ENCODE assay signal across 9 cellular contexts in the genomic region with DNA sequence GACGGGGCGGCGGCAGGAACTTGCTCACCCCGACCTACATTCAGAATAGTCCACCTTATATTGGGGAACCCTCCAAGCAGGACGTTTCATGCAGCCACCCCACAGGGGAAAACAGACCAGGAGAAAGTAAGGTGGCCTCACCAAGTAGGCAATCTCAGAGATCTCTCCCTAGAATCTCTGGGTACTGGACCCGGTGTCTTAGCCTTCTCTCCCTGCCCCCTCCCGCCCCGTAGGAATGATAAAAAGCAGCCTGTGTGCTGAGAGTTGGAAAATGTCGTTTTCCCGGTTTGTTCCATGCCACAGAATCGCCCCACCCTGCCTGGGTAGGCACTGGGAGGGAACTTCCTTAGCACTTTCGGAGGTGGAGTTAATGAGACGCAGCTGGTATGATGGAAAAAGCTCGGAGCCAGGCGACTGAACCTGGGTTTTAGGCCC. TPM values are rescaled to one million over a fixed set of nuclear protein-coding genes. Genes with fewer than 3 reads are reported as not detected.
DNase-seq lines count a peak whose midpoint lies in the region; ATAC-seq and TF ChIP-seq lines count a peak whose summit lies in the region.
"Had no signal": no experiment of that assay in that cellular context is flagged by ENCODE, and none has a peak within 500 bp of the region (broad histone marks: within the 10 kb centered on the region; RNA-seq: fewer than 3 reads in every experiment).

No MANE protein-coding gene starts in this region.

- no peaks in the 10 kb centered on the region for H3K9me3 Mint-ChIP-seq in activated CD8-positive, alpha-beta T cell treated with anti-CD3 and anti-CD28 coated beads for 36 hours
- H3K9me3 Mint-ChIP-seq in progenitor cell of endocrine pancreas (ENCODE audit: low read depth): no peaks in the 10 kb centered on the region
- H3K9me3 Mint-ChIP-seq: IgD-negative memory B cell had no signal

- H3K27me3 Mint-ChIP-seq in activated CD8-positive, alpha-beta T cell treated with anti-CD3 and anti-CD28 coated beads for 36 hours: peaks cover 53% of the 10 kb centered on the region
- no peaks in the 10 kb centered on the region for H3K27me3 Mint-ChIP-seq in progenitor cell of endocrine pancreas

- DNase-seq in Ammon's horn (ENCODE audit: low spot score) (peak; percentile 35), HCEC 1CT (peak; percentile 74), Right ventricle myocardium superior (peak; percentile 70), progenitor cell of endocrine pancreas (ENCODE audit: low spot score, unreplicated experiment) (peak; percentile 49), GM19240 (ENCODE audit: insufficient read length, low spot score) (no peak), DMS79 (lab: John Stamatoyannopoulos, UW) (no peak)
- DNase-seq in activated CD8-positive, alpha-beta T cell treated with anti-CD3 and anti-CD28 coated beads for 36 hours: no peak
- DNase-seq in effector CD4-positive, alpha-beta T cell: no peak

- H3K27ac Mint-ChIP-seq in activated CD8-positive, alpha-beta T cell treated with anti-CD3 and anti-CD28 coated beads for 36 hours: no peak overlapping the region
- peak overlapping the region; percentile 100 for H3K27ac Mint-ChIP-seq in progenitor cell of endocrine pancreas
- H3K27ac Mint-ChIP-seq: IgD-negative memory B cell had no signal

- intact Hi-C loops in activated CD8-positive, alpha-beta T cell treated with anti-CD3 and anti-CD28 coated beads for 36 hours (cut with micrococcal nuclease): no loop called here
- intact Hi-C loops in Right ventricle myocardium superior (cut with DNase I): loop anchor here (10.0 kb wide), 1 partner anchor 217 kb away; no protein-coding TSS in a partner anchor

- peaks cover 5% of the 10 kb centered on the region for H3K4me1 Mint-ChIP-seq in activated CD8-positive, alpha-beta T cell treated with anti-CD3 and anti-CD28 coated beads for 36 hours (ENCODE audit: low read depth)
- peaks cover 31% of the 10 kb centered on the region for H3K4me1 Mint-ChIP-seq in progenitor cell of endocrine pancreas (ENCODE audit: low read depth)

- CTCF ChIA-PET in activated CD8-positive, alpha-beta T cell treated with anti-CD3 and anti-CD28 coated beads for 36 hours (lab: Charles Lee): no interaction called here

- TF ChIP-seq CTCF in activated CD8-positive, alpha-beta T cell treated with anti-CD3 and anti-CD28 coated beads for 36 hours (IDR thresholded peaks at IDR 0.05): no peak
- no peak for TF ChIP-seq CTCF in progenitor cell of endocrine pancreas (IDR thresholded peaks at IDR 0.05; ENCODE audit: unreplicated experiment)

- no peak for ATAC-seq in activated CD8-positive, alpha-beta T cell treated with anti-CD3 and anti-CD28 coated beads for 36 hours
- ATAC-seq in Right ventricle myocardium superior (ENCODE audit: poor library complexity): peak; percentile 64

- H3K4me3 Mint-ChIP-seq in activated CD8-positive, alpha-beta T cell treated with anti-CD3 and anti-CD28 coated beads for 36 hours: peak overlapping the region; percentile 53
- H3K4me3 Mint-ChIP-seq in progenitor cell of endocrine pancreas (ENCODE audit: low read depth): peak overlapping the region; percentile 96

- POLR2A ChIA-PET in activated CD8-positive, alpha-beta T cell treated with anti-CD3 and anti-CD28 coated beads for 36 hours (lab: Charles Lee): no interaction called here

- H3K36me3 Mint-ChIP-seq in activated CD8-positive, alpha-beta T cell treated with anti-CD3 and anti-CD28 coated beads for 36 hours (ENCODE audit: low read depth): no peaks in the 10 kb centered on the region
- H3K36me3 Mint-ChIP-seq in progenitor cell of endocrine pancreas (ENCODE audit: insufficient read depth): no peaks in the 10 kb centered on the region
- H3K36me3 Mint-ChIP-seq: IgD-negative memory B cell had no signal

RNA-seq across cellular contexts. Expression of a gene that starts 0.8 kb away (rescaled TPM):
- total RNA-seq in activated CD8-positive, alpha-beta T cell treated with anti-CD3 and anti-CD28 coated beads for 36 hours: under 1 TPM; 0.27 to 0.34 TPM
- 25.1 TPM for total RNA-seq in Right ventricle myocardium superior
- 37.0 and 43.3 TPM in 2 replicates for total RNA-seq in progenitor cell of endocrine pancreas

RNA-seq across cellular contexts. Expression of a gene that starts 50.8 kb away (rescaled TPM):
- 10 to 100 TPM; 65.4 to 70.6 TPM for total RNA-seq in activated CD8-positive, alpha-beta T cell treated with anti-CD3 and anti-CD28 coated beads for 36 hours
- total RNA-seq in Right ventricle myocardium superior (1.4 TPM), progenitor cell of endocrine pancreas (62.1 and 62.8 TPM in 2 replicates)

Comparison
In these comparisons a context has a peak if more than half of its experiments do, and no peak if none do; other contexts are left out.
1. DNase-seq: peak in Ammon's horn (single experiment), HCEC 1CT (single experiment), Right ventricle myocardium superior (single experiment) and progenitor cell of endocrine pancreas (single experiment); none in activated CD8-positive, alpha-beta T cell treated with anti-CD3 and anti-CD28 coated beads for 36 hours (single experiment), effector CD4-positive, alpha-beta T cell (single experiment), GM19240 (single experiment) and DMS79 (single experiment).
2. RNA of a gene that starts 0.8 kb away (total RNA-seq): 37.0 to 43.3 TPM in progenitor cell of endocrine pancreas and 25.1 TPM in Right ventricle myocardium superior (single experiment); 0.27 to 0.34 TPM in activated CD8-positive, alpha-beta T cell treated with anti-CD3 and anti-CD28 coated beads for 36 hours; every median in the first group is over 10 times any median in the second.
3. RNA of a gene that starts 50.8 kb away (total RNA-seq): 65.4 to 70.6 TPM in activated CD8-positive, alpha-beta T cell treated with anti-CD3 and anti-CD28 coated beads for 36 hours and 62.1 to 62.8 TPM in progenitor cell of endocrine pancreas; 1.4 TPM in Right ventricle myocardium superior (single experiment); every median in the first group is over 10 times any median in the second.